Comparison of ENCODE assay signal across 8 cellular contexts in the genomic region with DNA sequence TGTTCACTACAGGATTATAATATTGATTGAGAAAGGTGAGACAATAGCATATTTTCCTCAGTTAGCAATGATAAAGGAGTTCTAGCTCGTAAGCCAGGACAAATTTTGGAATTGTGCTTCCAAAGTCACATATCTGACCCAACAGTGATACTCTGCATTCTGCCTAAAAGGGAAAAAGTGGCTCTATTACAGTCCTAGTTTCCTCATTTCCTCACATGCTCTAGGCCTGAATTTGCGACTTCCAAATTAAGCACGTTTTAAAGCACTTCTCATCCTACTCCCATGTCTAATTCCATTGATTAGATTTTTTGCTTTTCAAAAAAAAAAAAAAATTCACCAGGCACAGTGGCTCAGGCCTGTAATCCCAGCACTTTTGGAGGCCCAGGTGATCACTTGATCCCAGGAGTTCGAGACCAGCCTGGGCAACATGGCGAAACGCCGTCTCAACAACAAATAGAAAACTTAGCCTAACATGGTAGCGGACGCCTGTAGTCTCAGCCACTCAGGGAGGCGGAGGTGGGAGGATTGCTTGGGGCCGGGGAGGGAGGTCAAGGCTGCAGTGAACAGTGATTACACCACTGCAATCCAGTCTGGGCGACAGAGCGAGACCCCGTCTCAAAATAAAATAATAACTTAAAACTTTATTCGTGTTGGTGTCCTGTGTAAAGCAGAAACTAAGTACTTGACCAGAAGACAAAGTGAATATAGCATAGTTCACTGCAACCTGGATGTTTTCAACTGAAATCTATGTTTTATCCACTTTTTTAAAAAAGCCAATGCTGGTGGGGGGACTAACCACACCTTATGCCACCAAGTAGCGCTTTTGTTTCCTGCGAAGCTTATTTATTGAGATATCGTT. TPM values are rescaled to one million over a fixed set of nuclear protein-coding genes. Genes with fewer than 3 reads are reported as not detected.
DNase-seq lines count a peak whose midpoint lies in the region; ATAC-seq and TF ChIP-seq lines count a peak whose summit lies in the region.

No MANE protein-coding gene starts in this region.

- peaks cover 48% of the 10 kb centered on the region for H3K79me2 ChIP-seq in ACC112 (ENCODE audit: control insufficient read depth, insufficient read depth, low read length, unreplicated experiment)

- no peak for TF ChIP-seq CTCF in GM12875 (IDR thresholded peaks at IDR 0.05; ENCODE audit: borderline replicate concordance, insufficient read depth, low read depth, low read length)
- TF ChIP-seq CTCF in WI38 (IDR thresholded peaks at IDR 0.05; ENCODE audit: low read depth, low read length), result no peak
- TF ChIP-seq CTCF in stomach (IDR thresholded peaks at IDR 0.05), result no peak
- TF ChIP-seq CTCF in GM10248 (IDR thresholded peaks at IDR 0.05; ENCODE audit: control extremely low read depth, extremely low read depth, low read depth, missing control alignments), result no peak

- WGBS in stomach, 5 donors, result 46 to 60% (median 50%) methylated on average over 18 of the region's 18 CpGs

- H3K27ac ChIP-seq in ACC112 (ENCODE audit: low read depth, low read length) (no peak overlapping the region; the same call in 1 of the 2 replicates), stomach (peak overlapping the region in 4 of 5 donors; percentile 96 to 100 (median 98))

- H3K4me1 ChIP-seq in ACC112 (ENCODE audit: control insufficient read depth, insufficient read depth, low read length, unreplicated experiment) (peaks cover 14% of the 10 kb centered on the region), iPS-15b (ENCODE audit: control insufficient read depth, insufficient read depth, low read length) (peaks cover 3% of the 10 kb centered on the region), stomach (peaks cover 12 to 43% (median 33%) of the 10 kb centered on the region in 4 donors)

- H2AFZ ChIP-seq in ACC112 (ENCODE audit: low read length, unreplicated experiment), result peak overlapping the region; percentile 93

- H3K36me3 ChIP-seq in ACC112 (ENCODE audit: insufficient read depth, low read length) (no peaks in the 10 kb centered on the region), iPS-15b (ENCODE audit: control insufficient read depth, insufficient read depth, low read length) (no peaks in the 10 kb centered on the region), stomach (no peaks in the 10 kb centered on the region)

- no peak for TF ChIP-seq EP300 in stomach (IDR thresholded peaks at IDR 0.05)

- no peak for TF ChIP-seq POLR2A in stomach (IDR thresholded peaks at IDR 0.05)

- H3K9me3 ChIP-seq in iPS-15b (ENCODE audit: control insufficient read depth, insufficient read depth, low read length) (no peaks in the 10 kb centered on the region), stomach (no peaks in the 10 kb centered on the region)

- no peak for ATAC-seq in GM21367 (IDR thresholded peaks at IDR 0.05; ENCODE audit: unreplicated experiment)

- DNase-seq in stomach, result no peak
- DNase-seq in GM10248 (ENCODE audit: extremely low spot score), result no peak
- DNase-seq in NCI-H1694 (lab: John Stamatoyannopoulos, UW), result no peak

- intact Hi-C loops in stomach (cut with DNase I; ENCODE audit: low total_unique reads), result no loop called here

- H3K4me3 ChIP-seq in ACC112 (ENCODE audit: low read depth, low read length) (peak overlapping the region; percentile 94), GM12875 (ENCODE audit: low read depth, low read length) (peak overlapping the region; percentile 69), WI38 (ENCODE audit: low read depth, low read length) (peak overlapping the region; percentile 97), iPS-15b (ENCODE audit: low read depth, low read length) (peak overlapping the region; percentile 100), stomach (peak overlapping the region; percentile 71 to 86 (median 75))

- CTCF ChIA-PET in GM10248 (lab: Yijun Ruan, JAX), result interaction anchor here (5.3 to 6.7 kb wide), 2 partner anchors 12 to 19 kb away, joined by 48 to 124 read pairs; a partner anchor contains a TSS

- peak overlapping the region; percentile 98 for H3K9ac ChIP-seq in iPS-15b (ENCODE audit: low read depth, low read length)

- no peaks in the 10 kb centered on the region for H3K27me3 ChIP-seq in ACC112 (ENCODE audit: insufficient read depth, low read length)
- H3K27me3 ChIP-seq in iPS-15b (ENCODE audit: control insufficient read depth, insufficient read depth, low read length), result no peaks in the 10 kb centered on the region
- no peaks in the 10 kb centered on the region for H3K27me3 ChIP-seq in stomach

- POLR2A ChIA-PET in GM10248 (lab: Yijun Ruan, JAX), result interaction anchor here (0.9 kb wide), 1 partner anchor 13 kb away, joined by 3 read pairs; a partner anchor contains a TSS

RNA-seq across cellular contexts. Expression of a gene that starts 1.5 kb away (rescaled TPM):
- 10 to 100 TPM in 4 of 5 donors, 1 to 10 TPM in 1; 5.2 to 53.6 (median 29.9) TPM for total RNA-seq in stomach
- 1 to 10 TPM; 6.6 to 9.0 (median 8.4) TPM for polyA plus RNA-seq in stomach

RNA-seq across cellular contexts. Expression of a gene that starts 13.2 kb away (rescaled TPM):
- total RNA-seq in stomach, result 10 to 100 TPM in 1 of 5 donors, 1 to 10 TPM in 3, under 1 TPM in 1; 0.45 to 19.8 (median 5.8) TPM
- 10 to 100 TPM; 18.2 to 27.4 (median 21.0) TPM for polyA plus RNA-seq in stomach
